ENCODE assay signal across 9 cellular contexts in the genomic region with DNA sequence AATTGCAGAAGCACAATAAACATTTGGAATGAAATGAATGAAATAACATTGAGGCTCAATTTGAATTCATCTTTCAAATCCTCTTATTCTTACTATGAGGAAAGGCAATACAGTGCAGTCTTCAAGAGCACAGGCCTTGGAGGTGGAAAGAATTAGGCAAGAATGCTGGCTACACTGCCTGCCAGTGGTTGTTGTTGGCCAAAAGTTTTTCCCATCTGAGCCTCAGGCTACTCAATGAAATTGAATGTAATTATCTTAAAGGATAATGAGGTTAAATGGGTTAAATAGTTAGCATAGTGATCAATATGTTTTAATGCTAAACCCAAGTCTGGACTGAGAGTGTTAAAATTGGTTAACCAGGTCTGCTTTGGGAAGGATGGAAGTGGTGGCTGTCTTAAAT.
"Had no signal": no experiment of that assay in that cellular context is flagged by ENCODE, and none has a peak within 500 bp of the region (broad histone marks: within the 10 kb centered on the region; RNA-seq: fewer than 3 reads in every experiment).

No MANE protein-coding gene starts in this region.

- H3K9me3 Mint-ChIP-seq: GM23338, HFFc6 had no signal

- ATAC-seq: HCT116, K562 had no signal

- H3K27ac Mint-ChIP-seq: GM23338, HFFc6 had no signal

- H3K4me3 Mint-ChIP-seq: GM23338, HFFc6 had no signal

- DNase-seq: H7, HFFc6, IMR-90, KG1 had no signal

- FAIRE-seq: H1, HTR-8/SVneo, K562 had no signal
